ENCODE assay signal across 19 cellular contexts in the genomic region with DNA sequence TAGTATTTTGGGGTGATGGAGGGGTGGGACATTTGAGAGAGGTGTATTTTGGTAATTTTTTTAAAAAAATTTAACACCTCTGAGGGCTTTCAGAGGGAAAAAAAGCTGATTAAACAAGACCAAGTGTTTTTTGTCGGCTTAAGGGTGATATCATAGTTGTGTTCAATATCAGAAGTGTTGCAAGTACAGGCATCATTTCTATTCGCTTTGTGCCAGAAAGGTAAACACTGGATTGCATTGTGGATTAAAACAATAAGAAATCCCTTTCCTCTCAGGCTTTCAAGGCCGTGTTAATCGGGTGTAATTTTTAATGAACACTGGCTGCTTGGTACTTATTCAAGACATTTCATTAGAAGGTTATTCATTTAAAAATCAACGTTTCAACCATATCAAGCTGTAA. TPM values are rescaled to one million over a fixed set of nuclear protein-coding genes. Genes with fewer than 3 reads are reported as not detected.
A peak's percentile ranks its signal among the peaks of the same experiment; 100 is the strongest.
DNase-seq lines count a peak whose midpoint lies in the region; ATAC-seq and TF ChIP-seq lines count a peak whose summit lies in the region.
"Had no signal": no experiment of that assay in that cellular context is flagged by ENCODE, and none has a peak within 500 bp of the region (broad histone marks: within the 10 kb centered on the region; RNA-seq: fewer than 3 reads in every experiment).

No MANE protein-coding gene starts in this region.

- H3K27ac ChIP-seq in cardiac muscle cell (peak overlapping the region; percentile 64), right lobe of liver (peak overlapping the region in 1 of 3 donors; percentile 42)
- H3K27ac ChIP-seq: upper lobe of right lung had no signal

- H3K9me3 Mint-ChIP-seq in chondrocyte (ENCODE audit: low read depth) = no peaks in the 10 kb centered on the region
- no peaks in the 10 kb centered on the region for H3K9me3 Mint-ChIP-seq in activated CD4-positive, alpha-beta T cell treated with anti-CD3 and anti-CD28 coated beads, Interleukin-2, amount 10 ng/mL, durations not matched to agents 7 days and 5 days
- H3K9me3 Mint-ChIP-seq: natural killer cell treated with Interleukin-12 subunit alpha and Interleukin-12 subunit beta and Interleukin-15 and Interleukin-18, amount 100 ng/mL, for 72 hours had no signal

- TF ChIP-seq CTCF in cardiac muscle cell (IDR thresholded peaks at IDR 0.05; ENCODE audit: low read depth, low read length) (no peak), chondrocyte (IDR thresholded peaks at IDR 0.05) (no peak), right lobe of liver (IDR thresholded peaks at IDR 0.05) (no peak)

- H3K4me3 ChIP-seq in cardiac muscle cell (no peak overlapping the region), right lobe of liver (no peak overlapping the region)
- H3K4me3 ChIP-seq: K562, upper lobe of right lung had no signal

- no peaks in the 10 kb centered on the region for H3K27me3 Mint-ChIP-seq in chondrocyte (ENCODE audit: low read depth)
- no peaks in the 10 kb centered on the region for H3K27me3 Mint-ChIP-seq in activated CD4-positive, alpha-beta T cell treated with anti-CD3 and anti-CD28 coated beads, Interleukin-2, amount 10 ng/mL, durations not matched to agents 7 days and 5 days
- H3K27me3 Mint-ChIP-seq: activated CD8-positive, alpha-beta memory T cell treated with anti-CD3 and anti-CD28 coated beads, Interleukin-2, amount 10 ng/mL, durations not matched to agents 7 days and 5 days; natural killer cell treated with Interleukin-12 subunit alpha and Interleukin-12 subunit beta and Interleukin-15 and Interleukin-18, amount 100 ng/mL, for 72 hours had no signal

- H3K27me3 ChIP-seq in cardiac muscle cell (no peaks in the 10 kb centered on the region), right lobe of liver (no peaks in the 10 kb centered on the region)
- H3K27me3 ChIP-seq: upper lobe of right lung had no signal

- peaks cover 39% of the 10 kb centered on the region for H3K4me1 Mint-ChIP-seq in chondrocyte (ENCODE audit: low read depth)
- no peaks in the 10 kb centered on the region for H3K4me1 Mint-ChIP-seq in activated CD4-positive, alpha-beta T cell treated with anti-CD3 and anti-CD28 coated beads, Interleukin-2, amount 10 ng/mL, durations not matched to agents 7 days and 5 days
- H3K4me1 Mint-ChIP-seq: activated CD8-positive, alpha-beta memory T cell treated with anti-CD3 and anti-CD28 coated beads, Interleukin-2, amount 10 ng/mL, durations not matched to agents 7 days and 5 days had no signal

- H3K4me1 ChIP-seq in cardiac muscle cell (ENCODE audit: low read depth) = peaks cover 80% of the 10 kb centered on the region
- H3K4me1 ChIP-seq in right lobe of liver = peaks cover 0 to 30% (median 7%) of the 10 kb centered on the region in 4 donors
- H3K4me1 ChIP-seq: upper lobe of right lung had no signal

- DNase-seq in cardiac muscle cell (ENCODE audit: low read depth in 1 of 2, low spot score in 1 of 2) (no peak), cardiac septum (ENCODE audit: low spot score) (no peak), chondrocyte (ENCODE audit: low spot score) (no peak), right lobe of liver (no peak), RKO (ENCODE audit: low spot score) (no peak)
- DNase-seq in activated CD4-positive, alpha-beta T cell treated with anti-CD3 and anti-CD28 coated beads, Interleukin-2, amount 10 ng/mL, durations not matched to agents 7 days and 5 days = no peak
- DNase-seq in activated naive CD4-positive, alpha-beta T cell treated with anti-CD3 and anti-CD28 coated beads, Interleukin-2, amount 50 U/mL, for 16 hours = no peak
- DNase-seq in activated T-cell treated with anti-CD3 and anti-CD28 coated beads, Interleukin-2, amount 50 U/mL, for 48 hours = no peak
- DNase-seq: ACHN; activated CD4-positive, CD25-positive, alpha-beta regulatory T cell; activated CD8-positive, alpha-beta memory T cell treated with anti-CD3 and anti-CD28 coated beads, Interleukin-2, amount 10 ng/mL, durations not matched to agents 7 days and 5 days; activated effector memory CD4-positive, alpha-beta T cell treated with anti-CD3 and anti-CD28 coated beads, Interleukin-2, amount 50 U/mL, for 16 hours; amniotic stem cell; H7; stimulated activated naive CD4-positive, alpha-beta T cell; upper lobe of right lung had no signal

- no peak for TF ChIP-seq POLR2A in right lobe of liver (IDR thresholded peaks at IDR 0.05)

- ATAC-seq in right lobe of liver = peak; percentile 73 to 81 (median 78)
- ATAC-seq: activated CD8-positive, alpha-beta memory T cell treated with anti-CD3 and anti-CD28 coated beads, Interleukin-2, amount 10 ng/mL, durations not matched to agents 7 days and 5 days; K562; natural killer cell treated with Interleukin-12 subunit alpha and Interleukin-12 subunit beta and Interleukin-15 and Interleukin-18, amount 100 ng/mL, for 72 hours; upper lobe of right lung had no signal

- 26% methylated on average over 5 of the region's 5 CpGs for WGBS in right lobe of liver (ENCODE audit: insufficient coverage, low coverage, low lambda C conversion rate, missing lambda C conversion rate)

- POLR2A ChIA-PET in activated CD4-positive, alpha-beta T cell treated with anti-CD3 and anti-CD28 coated beads, Interleukin-2, amount 10 ng/mL, durations not matched to agents 7 days and 5 days (lab: Charles Lee) = no interaction called here

- peak overlapping the region; percentile 52 for H3K4me3 Mint-ChIP-seq in chondrocyte (ENCODE audit: unreplicated experiment)
- no peak overlapping the region for H3K4me3 Mint-ChIP-seq in activated CD4-positive, alpha-beta T cell treated with anti-CD3 and anti-CD28 coated beads, Interleukin-2, amount 10 ng/mL, durations not matched to agents 7 days and 5 days
- H3K4me3 Mint-ChIP-seq: activated CD8-positive, alpha-beta memory T cell treated with anti-CD3 and anti-CD28 coated beads, Interleukin-2, amount 10 ng/mL, durations not matched to agents 7 days and 5 days; natural killer cell treated with Interleukin-12 subunit alpha and Interleukin-12 subunit beta and Interleukin-15 and Interleukin-18, amount 100 ng/mL, for 72 hours had no signal

- intact Hi-C loops in cardiac septum (cut with DNase I) = no loop called here
- intact Hi-C loops in right lobe of liver (cut with DNase I) = no loop called here

- H3K36me3 ChIP-seq in cardiac muscle cell = no peaks in the 10 kb centered on the region
- H3K36me3 ChIP-seq in right lobe of liver = no peaks in the 10 kb centered on the region
- H3K36me3 ChIP-seq: upper lobe of right lung had no signal

- H3K36me3 Mint-ChIP-seq in chondrocyte (ENCODE audit: low read depth) = no peaks in the 10 kb centered on the region
- H3K36me3 Mint-ChIP-seq in activated CD4-positive, alpha-beta T cell treated with anti-CD3 and anti-CD28 coated beads, Interleukin-2, amount 10 ng/mL, durations not matched to agents 7 days and 5 days (ENCODE audit: low read depth) = no peaks in the 10 kb centered on the region
- H3K36me3 Mint-ChIP-seq: activated CD8-positive, alpha-beta memory T cell treated with anti-CD3 and anti-CD28 coated beads, Interleukin-2, amount 10 ng/mL, durations not matched to agents 7 days and 5 days; natural killer cell treated with Interleukin-12 subunit alpha and Interleukin-12 subunit beta and Interleukin-15 and Interleukin-18, amount 100 ng/mL, for 72 hours had no signal

- CTCF ChIA-PET in activated CD4-positive, alpha-beta T cell treated with anti-CD3 and anti-CD28 coated beads, Interleukin-2, amount 10 ng/mL, durations not matched to agents 7 days and 5 days (lab: Charles Lee) = no interaction called here

- H3K9me3 ChIP-seq in cardiac muscle cell (ENCODE audit: low read depth) = no peaks in the 10 kb centered on the region
- no peaks in the 10 kb centered on the region for H3K9me3 ChIP-seq in right lobe of liver
- H3K9me3 ChIP-seq: upper lobe of right lung had no signal

- H3K27ac Mint-ChIP-seq in chondrocyte (ENCODE audit: unreplicated experiment) = peak overlapping the region; percentile 82
- no peak overlapping the region for H3K27ac Mint-ChIP-seq in activated CD4-positive, alpha-beta T cell treated with anti-CD3 and anti-CD28 coated beads, Interleukin-2, amount 10 ng/mL, durations not matched to agents 7 days and 5 days
- H3K27ac Mint-ChIP-seq: activated CD8-positive, alpha-beta memory T cell treated with anti-CD3 and anti-CD28 coated beads, Interleukin-2, amount 10 ng/mL, durations not matched to agents 7 days and 5 days; natural killer cell treated with Interleukin-12 subunit alpha and Interleukin-12 subunit beta and Interleukin-15 and Interleukin-18, amount 100 ng/mL, for 72 hours had no signal

RNA-seq across cellular contexts. Expression of a gene that starts 18.3 kb away (rescaled TPM):
- 23.1 and 51.0 TPM in 2 replicates for total RNA-seq in cardiac muscle cell
- 12.6 and 26.8 TPM in 2 replicates for polyA plus RNA-seq in cardiac muscle cell
- total RNA-seq in cardiac septum = 16.4 TPM
- total RNA-seq in chondrocyte = 11.8 to 23.4 TPM (median 12.1 TPM) in 3 replicates
- total RNA-seq in right lobe of liver = 1 to 10 TPM; 2.8 to 9.2 (median 5.1) TPM
- not detected for total RNA-seq in activated CD4-positive, alpha-beta T cell treated with anti-CD3 and anti-CD28 coated beads, Interleukin-2, amount 10 ng/mL, durations not matched to agents 7 days and 5 days
- total RNA-seq: activated CD8-positive, alpha-beta memory T cell treated with anti-CD3 and anti-CD28 coated beads, Interleukin-2, amount 10 ng/mL, durations not matched to agents 7 days and 5 days; natural killer cell treated with Interleukin-12 subunit alpha and Interleukin-12 subunit beta and Interleukin-15 and Interleukin-18, amount 100 ng/mL, for 72 hours; T-helper 2 cell treated with Interferon-gamma antibody and Interleukin-4, amounts not matched to agents 100 ng/mL and 5 ng/mL, for 36 hours had no signal
- polyA plus RNA-seq: K562 had no signal
